Comparison of ENCODE assay signal across 9 cellular contexts in the genomic region with DNA sequence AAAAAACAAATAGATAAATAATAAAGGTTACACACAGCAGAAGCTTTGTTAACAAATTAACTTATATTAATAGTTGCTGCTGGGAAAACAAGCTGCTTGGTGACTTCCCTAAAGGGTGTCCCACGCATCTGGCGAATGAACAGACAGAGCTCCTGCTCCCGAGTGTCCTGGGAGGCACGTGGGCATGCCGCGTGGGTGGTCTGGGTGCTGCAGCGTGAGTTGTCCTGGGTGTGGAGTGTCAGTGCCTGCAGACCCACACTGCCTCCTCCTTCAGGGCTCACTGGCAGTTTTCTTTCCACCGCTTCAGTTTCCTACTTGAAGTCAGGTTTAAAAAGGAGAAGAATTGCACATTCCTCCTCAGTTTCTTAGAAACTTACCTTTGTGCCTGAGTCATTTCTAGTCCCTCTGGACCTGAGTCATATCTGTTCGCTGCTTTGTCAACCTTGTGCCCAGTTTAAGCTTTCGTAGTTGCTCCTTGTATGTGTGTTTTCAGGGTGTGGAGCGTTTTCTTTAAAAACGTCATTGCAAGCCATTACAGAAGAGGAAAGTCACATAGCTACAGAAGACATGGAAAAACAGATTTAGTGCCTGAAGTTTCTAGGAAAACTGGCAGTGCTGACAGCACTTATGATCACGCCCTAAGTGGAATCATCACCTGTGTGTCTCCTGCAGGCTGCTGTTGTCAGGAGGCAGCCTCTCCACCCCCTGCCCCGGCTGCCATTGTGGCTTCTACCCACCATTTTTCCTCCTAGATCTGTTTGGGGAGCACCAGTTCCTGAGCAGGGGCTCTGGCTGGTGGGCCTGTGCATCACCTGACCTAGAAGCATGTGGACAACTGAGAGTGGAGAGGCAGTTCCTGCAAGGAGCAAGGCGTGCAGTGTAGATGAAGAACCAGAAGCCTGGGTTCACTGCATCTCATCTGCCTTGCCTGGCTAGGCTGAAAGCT. TPM values are rescaled to one million over a fixed set of nuclear protein-coding genes. Genes with fewer than 3 reads are reported as not detected.
DNase-seq lines count a peak whose midpoint lies in the region; ATAC-seq and TF ChIP-seq lines count a peak whose summit lies in the region.
"Had no signal": no experiment of that assay in that cellular context is flagged by ENCODE, and none has a peak within 500 bp of the region (broad histone marks: within the 10 kb centered on the region; RNA-seq: fewer than 3 reads in every experiment).

No MANE protein-coding gene starts in this region.

- DNase-seq in fibroblast of mammary gland (ENCODE audit: low read depth) (peak; percentile 58), smooth muscle cell (lab: John Stamatoyannopoulos, UW; ENCODE audit: unreplicated experiment) (no peak), H4 (ENCODE audit: low spot score) (no peak), NCI-H526 treated with DMSO at 0.1 percent for 48 hours (lab: John Stamatoyannopoulos, UW) (no peak), NCI-H69 (lab: John Stamatoyannopoulos, UW) (no peak), NCI-H2081 (lab: John Stamatoyannopoulos, UW) (no peak)
- DNase-seq: NCI-H1048 had no signal

- no peak overlapping the region for H3K4me2 ChIP-seq in smooth muscle cell

- no peaks in the 10 kb centered on the region for H3K4me1 ChIP-seq in smooth muscle cell (ENCODE audit: low read depth)

- H3K4me3 ChIP-seq in fibroblast of mammary gland (ENCODE audit: control insufficient read depth, low read depth, low read length) (no peak overlapping the region), smooth muscle cell (no peak overlapping the region)

- H2AFZ ChIP-seq in smooth muscle cell (ENCODE audit: low read depth), result no peak overlapping the region

- ATAC-seq in GM19025 (IDR thresholded peaks at IDR 0.05; ENCODE audit: low read depth, unreplicated experiment), result peak; percentile 50
- ATAC-seq in HG03442 (IDR thresholded peaks at IDR 0.05; ENCODE audit: unreplicated experiment), result peak; percentile 54

- H3K9ac ChIP-seq in smooth muscle cell (ENCODE audit: low read depth), result no peak overlapping the region

- H3K36me3 ChIP-seq in smooth muscle cell (ENCODE audit: low read depth), result no peaks in the 10 kb centered on the region

- 88% methylated on average over 15 of the region's 15 CpGs for WGBS in smooth muscle cell (ENCODE audit: low lambda C conversion rate)

- no peaks in the 10 kb centered on the region for H3K27me3 ChIP-seq in smooth muscle cell (ENCODE audit: low read depth)

- TF ChIP-seq CTCF in fibroblast of mammary gland (conservative IDR thresholded peaks at IDR 0.05; ENCODE audit: control insufficient read depth, insufficient read depth, low read depth, low read length) (no peak), smooth muscle cell (IDR thresholded peaks at IDR 0.05; ENCODE audit: borderline replicate concordance, insufficient read depth, poor library complexity, severe bottlenecking) (no peak)

- H3F3A ChIP-seq in smooth muscle cell (ENCODE audit: low read depth), result no peaks in the 10 kb centered on the region

- H4K20me1 ChIP-seq in smooth muscle cell (ENCODE audit: low read depth), result no peaks in the 10 kb centered on the region

- no peaks in the 10 kb centered on the region for H3K9me3 ChIP-seq in smooth muscle cell (replicated peaks; ENCODE audit: low read depth)

- H3K79me2 ChIP-seq in smooth muscle cell (ENCODE audit: low read depth), result no peaks in the 10 kb centered on the region

- peak overlapping the region; percentile 73 for H3K27ac ChIP-seq in smooth muscle cell (ENCODE audit: low read depth)

RNA-seq across cellular contexts. Expression of a gene that starts 24.5 kb away (rescaled TPM):
- 9.9 and 10.5 TPM in 2 replicates for total RNA-seq in smooth muscle cell
- polyA plus RNA-seq in smooth muscle cell, result 17.8 and 22.4 TPM in 2 replicates
- 38.9 and 41.4 TPM in 2 replicates for total RNA-seq in H4 (2014; rRNA removed; shearing (Covaris generic))
